In genomic region chr9:113548221-113549041, GRCh38 we compare ENCODE assay signal across 8 cellular contexts.
DNase-seq lines count a peak whose midpoint lies in the region; ATAC-seq and TF ChIP-seq lines count a peak whose summit lies in the region.

No MANE protein-coding gene starts in this region.

- no peaks in the 10 kb centered on the region for H3K36me3 ChIP-seq in upper lobe of left lung

- TF ChIP-seq CTCF in upper lobe of left lung (IDR thresholded peaks at IDR 0.05), result no peak

- TF ChIP-seq EP300 in upper lobe of left lung (IDR thresholded peaks at IDR 0.05), result peak in 1 of 4 donors; percentile 31

- peaks cover 33% of the 10 kb centered on the region for H3K4me1 Mint-ChIP-seq in activated CD4-positive, alpha-beta T cell treated with anti-CD3 and anti-CD28 coated beads, Interleukin-2, amount 10 ng/mL, durations not matched to agents 24 days and 14 days
- H3K4me1 Mint-ChIP-seq in natural killer cell treated with Interleukin-12 subunit alpha and Interleukin-12 subunit beta and Interleukin-15 and Interleukin-18, amount 100 ng/mL, for 72 hours (ENCODE audit: low read depth in 2 of 2), result peaks cover 50 to 51% of the 10 kb centered on the region in 2 donors

- no peak overlapping the region for H3K4me3 ChIP-seq in upper lobe of left lung

- peaks cover 43% of the 10 kb centered on the region for H3K36me3 Mint-ChIP-seq in activated CD4-positive, alpha-beta T cell treated with anti-CD3 and anti-CD28 coated beads, Interleukin-2, amount 10 ng/mL, durations not matched to agents 24 days and 14 days (ENCODE audit: low read depth)
- H3K36me3 Mint-ChIP-seq in natural killer cell treated with Interleukin-12 subunit alpha and Interleukin-12 subunit beta and Interleukin-15 and Interleukin-18, amount 100 ng/mL, for 72 hours, result no peaks in the 10 kb centered on the region

- H3K27me3 Mint-ChIP-seq in activated CD4-positive, alpha-beta T cell treated with anti-CD3 and anti-CD28 coated beads, Interleukin-2, amount 10 ng/mL, durations not matched to agents 24 days and 14 days, result no peaks in the 10 kb centered on the region
- no peaks in the 10 kb centered on the region for H3K27me3 Mint-ChIP-seq in natural killer cell treated with Interleukin-12 subunit alpha and Interleukin-12 subunit beta and Interleukin-15 and Interleukin-18, amount 100 ng/mL, for 72 hours

- WGBS in upper lobe of left lung, 2 donors, result 7 to 12% methylated on average over 9 to 11 of the region's 11 CpGs

- peak overlapping the region; percentile 62 for H3K4me3 Mint-ChIP-seq in activated CD4-positive, alpha-beta T cell treated with anti-CD3 and anti-CD28 coated beads, Interleukin-2, amount 10 ng/mL, durations not matched to agents 24 days and 14 days
- H3K4me3 Mint-ChIP-seq in natural killer cell treated with Interleukin-12 subunit alpha and Interleukin-12 subunit beta and Interleukin-15 and Interleukin-18, amount 100 ng/mL, for 72 hours, result peak overlapping the region; percentile 70

- intact Hi-C loops in activated CD4-positive, alpha-beta T cell treated with anti-CD3 and anti-CD28 coated beads, Interleukin-2, amount 10 ng/mL, durations not matched to agents 24 days and 14 days (cut with micrococcal nuclease), result loop anchor here (1.0 to 2.0 kb wide), 3 partner anchors 30 to 138 kb away; partner anchors contain the start of genes C9orf43 and POLE3

- no peak for DNase-seq in activated CD4-positive, alpha-beta T cell treated with anti-CD3 and anti-CD28 coated beads, Interleukin-2, amount 10 ng/mL, durations not matched to agents 24 days and 14 days
- DNase-seq in natural killer cell treated with Interleukin-12 subunit alpha and Interleukin-12 subunit beta and Interleukin-15 and Interleukin-18, amount 100 ng/mL, for 72 hours (ENCODE audit: low spot score), result peak; percentile 76
- DNase-seq in upper lobe of left lung, result peak; percentile 75 to 84
- DNase-seq in NCI-H1930 (lab: John Stamatoyannopoulos, UW), result no peak

- H3K9me3 Mint-ChIP-seq in activated CD4-positive, alpha-beta T cell treated with anti-CD3 and anti-CD28 coated beads, Interleukin-2, amount 10 ng/mL, durations not matched to agents 24 days and 14 days, result no peaks in the 10 kb centered on the region
- no peaks in the 10 kb centered on the region for H3K9me3 Mint-ChIP-seq in natural killer cell treated with Interleukin-12 subunit alpha and Interleukin-12 subunit beta and Interleukin-15 and Interleukin-18, amount 100 ng/mL, for 72 hours

- no peaks in the 10 kb centered on the region for H3K9me3 ChIP-seq in upper lobe of left lung

- H3K27me3 ChIP-seq in upper lobe of left lung, result no peaks in the 10 kb centered on the region

- no peak for TF ChIP-seq POLR2A in upper lobe of left lung (IDR thresholded peaks at IDR 0.05)

- peaks cover 24 to 51% (median 37%) of the 10 kb centered on the region in 4 donors for H3K4me1 ChIP-seq in upper lobe of left lung

- peak; percentile 63 for ATAC-seq in HG03064 (IDR thresholded peaks at IDR 0.05; ENCODE audit: low read depth, unreplicated experiment)
- peak; percentile 56 for ATAC-seq in esophagus mucosa
- ATAC-seq in natural killer cell treated with Interleukin-12 subunit alpha and Interleukin-12 subunit beta and Interleukin-15 and Interleukin-18, amount 100 ng/mL, for 72 hours, result peak; percentile 76 to 83
- peak; percentile 87 to 90 for ATAC-seq in upper lobe of left lung (ENCODE audit: low FRiP score in 2 of 2)
- ATAC-seq in HG02759 (IDR thresholded peaks at IDR 0.05; ENCODE audit: unreplicated experiment), result no peak
- ATAC-seq in GM18868 (IDR thresholded peaks at IDR 0.05; ENCODE audit: unreplicated experiment), result no peak

- H3K27ac Mint-ChIP-seq in activated CD4-positive, alpha-beta T cell treated with anti-CD3 and anti-CD28 coated beads, Interleukin-2, amount 10 ng/mL, durations not matched to agents 24 days and 14 days, result peak overlapping the region; percentile 92
- H3K27ac Mint-ChIP-seq in natural killer cell treated with Interleukin-12 subunit alpha and Interleukin-12 subunit beta and Interleukin-15 and Interleukin-18, amount 100 ng/mL, for 72 hours, result peak overlapping the region; percentile 90 to 95

- peak overlapping the region; percentile 65 to 86 (median 78) for H3K27ac ChIP-seq in upper lobe of left lung

Comparison
In these comparisons a context has a peak if more than half of its experiments do, and no peak if none do; other contexts are left out.
1. ATAC-seq: peak in HG03064 (single experiment), esophagus mucosa (single experiment), natural killer cell treated with Interleukin-12 subunit alpha and Interleukin-12 subunit beta and Interleukin-15 and Interleukin-18, amount 100 ng/mL, for 72 hours (2 of 2) and upper lobe of left lung (2 of 2); none in HG02759 (single experiment) and GM18868 (single experiment).
2. DNase-seq: peak in natural killer cell treated with Interleukin-12 subunit alpha and Interleukin-12 subunit beta and Interleukin-15 and Interleukin-18, amount 100 ng/mL, for 72 hours (single experiment) and upper lobe of left lung (2 of 2); none in activated CD4-positive, alpha-beta T cell treated with anti-CD3 and anti-CD28 coated beads, Interleukin-2, amount 10 ng/mL, durations not matched to agents 24 days and 14 days (single experiment) and NCI-H1930 (0 of 2).